ENCODE assay signal across 11 cellular contexts in genomic region chr16:70432304-70432799, GRCh38. TPM values are rescaled to one million over a fixed set of nuclear protein-coding genes. Genes with fewer than 3 reads are reported as not detected.
DNase-seq lines count a peak whose midpoint lies in the region; ATAC-seq and TF ChIP-seq lines count a peak whose summit lies in the region.
"Had no signal": no experiment of that assay in that cellular context is flagged by ENCODE, and none has a peak within 500 bp of the region (broad histone marks: within the 10 kb centered on the region; RNA-seq: fewer than 3 reads in every experiment).

No MANE protein-coding gene starts in this region.

- TF ChIP-seq CTCF in WERI-Rb-1 (IDR thresholded peaks at IDR 0.05; ENCODE audit: low read depth, low read length) (no peak), mesothelial cell of epicardium (IDR thresholded peaks at IDR 0.05; ENCODE audit: unreplicated experiment) (no peak), prostate gland (IDR thresholded peaks at IDR 0.05) (no peak)

- H3K4me3 Mint-ChIP-seq in mesothelial cell of epicardium: no peak overlapping the region
- H3K4me3 Mint-ChIP-seq in activated CD4-positive, alpha-beta memory T cell treated with anti-CD3 and anti-CD28 coated beads, Interleukin-2, amount 10 ng/mL, durations not matched to agents 7 days and 5 days: no peak overlapping the region
- H3K4me3 Mint-ChIP-seq: activated T-helper 17 cell treated with anti-CD3 and anti-CD28 coated beads, Interleukin-2, amount 50 U/mL, for 72 hours had no signal

- no peaks in the 10 kb centered on the region for H3K9me3 Mint-ChIP-seq in mesothelial cell of epicardium
- H3K9me3 Mint-ChIP-seq in activated CD4-positive, alpha-beta memory T cell treated with anti-CD3 and anti-CD28 coated beads, Interleukin-2, amount 10 ng/mL, durations not matched to agents 7 days and 5 days: no peaks in the 10 kb centered on the region
- H3K9me3 Mint-ChIP-seq: activated T-helper 17 cell treated with anti-CD3 and anti-CD28 coated beads, Interleukin-2, amount 50 U/mL, for 72 hours had no signal

- DNase-seq in WERI-Rb-1 (no peak), mesothelial cell of epicardium (ENCODE audit: low spot score in 2 of 2, unreplicated experiment in 2 of 2) (no peak), NCI-H2196 treated with DMSO at 0.1 percent for 48 hours (lab: John Stamatoyannopoulos, UW; ENCODE audit: unreplicated experiment) (no peak), prostate gland (ENCODE audit: low spot score) (no peak)
- DNase-seq in activated CD4-positive, alpha-beta memory T cell treated with anti-CD3 and anti-CD28 coated beads, Interleukin-2, amount 10 ng/mL, durations not matched to agents 7 days and 5 days: no peak
- DNase-seq: COR-L47, NCI-H1105 treated with DMSO at 0.1 percent for 48 hours had no signal

- H3K27me3 Mint-ChIP-seq in mesothelial cell of epicardium (ENCODE audit: low read depth): no peaks in the 10 kb centered on the region
- H3K27me3 Mint-ChIP-seq in activated CD4-positive, alpha-beta memory T cell treated with anti-CD3 and anti-CD28 coated beads, Interleukin-2, amount 10 ng/mL, durations not matched to agents 7 days and 5 days: no peaks in the 10 kb centered on the region
- H3K27me3 Mint-ChIP-seq: activated T-helper 17 cell treated with anti-CD3 and anti-CD28 coated beads, Interleukin-2, amount 50 U/mL, for 72 hours had no signal

- H3K36me3 ChIP-seq in ACC112 (ENCODE audit: insufficient read depth, low read length) (peaks cover 8% of the 10 kb centered on the region; the same call in 1 of the 2 replicates), WERI-Rb-1 (peaks cover 38% of the 10 kb centered on the region), prostate gland (no peaks in the 10 kb centered on the region)

- no peak overlapping the region for H2AFZ ChIP-seq in ACC112 (ENCODE audit: low read length, unreplicated experiment)

- intact Hi-C loops in prostate gland (cut with DNase I): no loop called here

- no peak overlapping the region for H3K4me3 ChIP-seq in ACC112 (ENCODE audit: low read depth, low read length)
- no peak overlapping the region for H3K4me3 ChIP-seq in WERI-Rb-1 (ENCODE audit: low read depth, low read length)
- H3K4me3 ChIP-seq in prostate gland: no peak overlapping the region

- peaks cover 77% of the 10 kb centered on the region for H3K4me1 Mint-ChIP-seq in mesothelial cell of epicardium
- H3K4me1 Mint-ChIP-seq in activated CD4-positive, alpha-beta memory T cell treated with anti-CD3 and anti-CD28 coated beads, Interleukin-2, amount 10 ng/mL, durations not matched to agents 7 days and 5 days: peaks cover 52% of the 10 kb centered on the region

- peaks cover 72% of the 10 kb centered on the region for H3K79me2 ChIP-seq in ACC112 (ENCODE audit: control insufficient read depth, insufficient read depth, low read length, unreplicated experiment)

- H3K27me3 ChIP-seq in ACC112 (ENCODE audit: insufficient read depth, low read length): no peaks in the 10 kb centered on the region
- no peaks in the 10 kb centered on the region for H3K27me3 ChIP-seq in WERI-Rb-1 (ENCODE audit: insufficient read depth, low read depth, severe bottlenecking)
- H3K27me3 ChIP-seq in prostate gland (replicated peaks; ENCODE audit: insufficient read depth): no peaks in the 10 kb centered on the region

- H3K9me3 ChIP-seq in WERI-Rb-1 (ENCODE audit: severe bottlenecking): no peaks in the 10 kb centered on the region
- H3K9me3 ChIP-seq in prostate gland: no peaks in the 10 kb centered on the region

- H3K4me1 ChIP-seq in ACC112 (ENCODE audit: control insufficient read depth, insufficient read depth, low read length, unreplicated experiment) (peaks cover 75% of the 10 kb centered on the region), prostate gland (replicated peaks) (peaks cover 3% of the 10 kb centered on the region)

- no peak for TF ChIP-seq POLR2A in prostate gland (IDR thresholded peaks at IDR 0.05)

- CTCF ChIA-PET in activated CD4-positive, alpha-beta memory T cell treated with anti-CD3 and anti-CD28 coated beads, Interleukin-2, amount 10 ng/mL, durations not matched to agents 7 days and 5 days (lab: Charles Lee): no interaction called here

- WGBS in prostate gland: 35% methylated on average over 4 of the region's 4 CpGs

- H3K27ac ChIP-seq in ACC112 (ENCODE audit: low read depth, low read length) (peak overlapping the region; percentile 43; the same call in 1 of the 2 replicates), WERI-Rb-1 (peak overlapping the region; percentile 73), prostate gland (no peak overlapping the region)

- POLR2A ChIA-PET in activated CD4-positive, alpha-beta memory T cell treated with anti-CD3 and anti-CD28 coated beads, Interleukin-2, amount 10 ng/mL, durations not matched to agents 7 days and 5 days (lab: Charles Lee): interaction anchor here (1.0 kb wide), 2 partner anchors 31 to 51 kb away, joined by 3 to 4 read pairs; no protein-coding TSS in a partner anchor

- peaks cover 4% of the 10 kb centered on the region for H3K36me3 Mint-ChIP-seq in mesothelial cell of epicardium
- peaks cover 12% of the 10 kb centered on the region for H3K36me3 Mint-ChIP-seq in activated CD4-positive, alpha-beta memory T cell treated with anti-CD3 and anti-CD28 coated beads, Interleukin-2, amount 10 ng/mL, durations not matched to agents 7 days and 5 days (ENCODE audit: low read depth)

- H3K27ac Mint-ChIP-seq in mesothelial cell of epicardium: peak overlapping the region; percentile 88
- no peak overlapping the region for H3K27ac Mint-ChIP-seq in activated CD4-positive, alpha-beta memory T cell treated with anti-CD3 and anti-CD28 coated beads, Interleukin-2, amount 10 ng/mL, durations not matched to agents 7 days and 5 days
- H3K27ac Mint-ChIP-seq: activated T-helper 17 cell treated with anti-CD3 and anti-CD28 coated beads, Interleukin-2, amount 50 U/mL, for 72 hours had no signal

- ATAC-seq in HG03460 (IDR thresholded peaks at IDR 0.05; ENCODE audit: unreplicated experiment): peak; percentile 20
- ATAC-seq in GM19324 (IDR thresholded peaks at IDR 0.05; ENCODE audit: low FRiP score, unreplicated experiment): no peak
- ATAC-seq: activated T-helper 17 cell treated with anti-CD3 and anti-CD28 coated beads, Interleukin-2, amount 50 U/mL, for 72 hours had no signal

RNA-seq across cellular contexts. Expression of gene ST3GAL2, which starts 6.5 kb away (rescaled TPM):
- total RNA-seq in mesothelial cell of epicardium: 46.5 to 53.0 TPM (median 47.4 TPM) in 3 replicates
- total RNA-seq in prostate gland: 10 to 100 TPM in 1 of 2 donors, 1 to 10 TPM in 1; 8.7 to 54.5 TPM
- total RNA-seq in activated CD4-positive, alpha-beta memory T cell treated with anti-CD3 and anti-CD28 coated beads, Interleukin-2, amount 10 ng/mL, durations not matched to agents 7 days and 5 days: 10 to 100 TPM; 21.6 to 22.7 TPM

RNA-seq across cellular contexts. Expression of gene FCSK, which starts 22.0 kb away (rescaled TPM):
- total RNA-seq in mesothelial cell of epicardium: 26.0 to 29.4 TPM (median 27.7 TPM) in 3 replicates
- total RNA-seq in prostate gland: 10 to 100 TPM; 23.0 to 33.1 TPM
- total RNA-seq in activated CD4-positive, alpha-beta memory T cell treated with anti-CD3 and anti-CD28 coated beads, Interleukin-2, amount 10 ng/mL, durations not matched to agents 7 days and 5 days: 10 to 100 TPM; 17.3 to 17.4 TPM

Comparison
In these comparisons a context has a peak if more than half of its experiments do, and no peak if none do; other contexts are left out.
1. H3K27ac ChIP-seq: peak in ACC112 (single experiment) and WERI-Rb-1 (single experiment); none in prostate gland (0 of 2).